ENCODE assay signal across 28 cellular contexts in genomic region chr1:67651031-67651430, GRCh38.
"Had no signal": no experiment of that assay in that cellular context is flagged by ENCODE, and none has a peak within 500 bp of the region (broad histone marks: within the 10 kb centered on the region; RNA-seq: fewer than 3 reads in every experiment).

No MANE protein-coding gene starts in this region.

- H3K27me3 ChIP-seq: MG63 had no signal

- H3K4me2 ChIP-seq: PC-9 had no signal

- H3K4me1 Mint-ChIP-seq: activated B cell treated with CpG ODN at 0.5 μM for 24 hours; activated T-helper 17 cell treated with anti-CD3 and anti-CD28 coated beads, Interleukin-2, amount 50 U/mL, for 72 hours; central memory CD8-positive, alpha-beta T cell had no signal

- H3K36me3 Mint-ChIP-seq: activated naive CD8-positive, alpha-beta T cell; brain had no signal

- H3K4me3 Mint-ChIP-seq: activated B cell treated with CpG ODN at 0.5 μM for 24 hours; activated CD4-positive, alpha-beta memory T cell treated with anti-CD3 and anti-CD28 coated beads, Interleukin-2, amount 10 ng/mL, durations not matched to agents 7 days and 5 days; activated naive CD4-positive, alpha-beta T cell treated with anti-CD3 and anti-CD28 coated beads for 36 hours; activated naive CD8-positive, alpha-beta T cell; activated T-helper 17 cell treated with anti-CD3 and anti-CD28 coated beads, Interleukin-2, amount 50 U/mL, for 72 hours; brain; central memory CD8-positive, alpha-beta T cell; T-helper 17 cell had no signal

- H2AFZ ChIP-seq: PC-9 had no signal

- H3K36me3 ChIP-seq: MG63 had no signal

- H3K9me3 Mint-ChIP-seq: activated B cell treated with CpG ODN at 0.5 μM for 24 hours; activated CD4-positive, alpha-beta memory T cell treated with anti-CD3 and anti-CD28 coated beads, Interleukin-2, amount 10 ng/mL, durations not matched to agents 7 days and 5 days; activated naive CD4-positive, alpha-beta T cell treated with anti-CD3 and anti-CD28 coated beads for 36 hours; activated T-helper 17 cell treated with anti-CD3 and anti-CD28 coated beads, Interleukin-2, amount 50 U/mL, for 72 hours; brain; central memory CD8-positive, alpha-beta T cell had no signal

- H3K4me3 ChIP-seq: MG63, PC-9 had no signal

- H3K27ac ChIP-seq: PC-9 had no signal

- H3K27ac Mint-ChIP-seq: activated B cell treated with CpG ODN at 0.5 μM for 24 hours; activated CD4-positive, alpha-beta memory T cell treated with anti-CD3 and anti-CD28 coated beads, Interleukin-2, amount 10 ng/mL, durations not matched to agents 7 days and 5 days; activated naive CD4-positive, alpha-beta T cell treated with anti-CD3 and anti-CD28 coated beads for 36 hours; activated naive CD8-positive, alpha-beta T cell; activated T-helper 17 cell treated with anti-CD3 and anti-CD28 coated beads, Interleukin-2, amount 50 U/mL, for 72 hours; T-helper 17 cell had no signal

- ATAC-seq: activated T-helper 17 cell treated with anti-CD3 and anti-CD28 coated beads, Interleukin-2, amount 50 U/mL, for 72 hours; T-helper 17 cell had no signal

- DNase-seq: activated B cell treated with CpG ODN at 0.5 μM for 24 hours; activated CD4-positive, alpha-beta memory T cell treated with anti-CD3 and anti-CD28 coated beads, Interleukin-2, amount 10 ng/mL, durations not matched to agents 7 days and 5 days; activated CD4-positive, alpha-beta T cell treated with anti-CD3 and anti-CD28 coated beads for 1 hour; activated CD4-positive, alpha-beta T cell treated with anti-CD3 and anti-CD28 coated beads, Interleukin-2, amount 50 U/mL, for 1 hour; activated gamma-delta T cell; activated naive CD4-positive, alpha-beta T cell treated with anti-CD3 and anti-CD28 coated beads for 36 hours; activated T-cell treated with anti-CD3 and anti-CD28 coated beads for 4 hours; activated T-cell treated with anti-CD3 and anti-CD28 coated beads, Interleukin-2, amount 50 U/mL, for 48 hours; amygdala; cortex of kidney; MG63; NCI-H1092; NCI-H1417; NCI-H1694; NCI-H2029; NCI-H2107; NCI-H2171 treated with DMSO at 0.1 percent for 48 hours; NCI-H226; NCI-H510A; NCI-H69; PC-9; SIG-M5; T-helper 17 cell; T-helper 9 cell had no signal

- H3K27me3 Mint-ChIP-seq: activated T-helper 17 cell treated with anti-CD3 and anti-CD28 coated beads, Interleukin-2, amount 50 U/mL, for 72 hours; central memory CD8-positive, alpha-beta T cell had no signal

- H3K9me3 ChIP-seq: MG63 had no signal
